ENCODE assay signal across 31 cellular contexts in genomic region chr15:55707523-55707922, GRCh38. TPM values are rescaled to one million over a fixed set of nuclear protein-coding genes. Genes with fewer than 3 reads are reported as not detected.
"Had no signal": no experiment of that assay in that cellular context is flagged by ENCODE, and none has a peak within 500 bp of the region (broad histone marks: within the 10 kb centered on the region; RNA-seq: fewer than 3 reads in every experiment).

No MANE protein-coding gene starts in this region.

- H3K27me3 ChIP-seq: breast epithelium, esophagus squamous epithelium, neutrophil, right lobe of liver, testis had no signal

- DNase-seq: activated CD4-positive, alpha-beta memory T cell treated with anti-CD3 and anti-CD28 coated beads for 36 hours; activated CD4-positive, alpha-beta T cell treated with anti-CD3 and anti-CD28 coated beads, Interleukin-2, amount 10 ng/mL, durations not matched to agents 24 days and 14 days; activated CD4-positive, CD25-positive, alpha-beta regulatory T cell treated with anti-CD3 and anti-CD28 coated beads, Interleukin-2, amount 50 U/mL, for 72 hours; activated CD8-positive, alpha-beta memory T cell treated with anti-CD3 and anti-CD28 coated beads, Interleukin-2, amount 50 U/mL, for 48 hours; activated naive CD8-positive, alpha-beta T cell treated with anti-CD3 and anti-CD28 coated beads, Interleukin-2, amount 50 U/mL, for 24 hours; activated T-cell treated with anti-CD3 and anti-CD28 coated beads, Interleukin-2, amount 50 U/mL, for 4 hours; dermis blood vessel endothelial cell; effector CD4-positive, alpha-beta T cell; esophagus squamous epithelium; foreskin melanocyte; islet precursor cell; left ventricle myocardium superior; mucosa of descending colon; right lobe of liver; stimulated activated CD4-positive, alpha-beta T cell treated with anti-CD3 and anti-CD28 coated beads, Interleukin-2, amount 100 ng/mL, for 48 hours; stimulated activated naive CD8-positive, alpha-beta T cell treated with anti-CD3 and anti-CD28 coated beads, Interleukin-15, Interleukin-2, amounts not matched to agents 100 U/mL and 50 U/mL, for 24 hours; T-helper 9 cell; testis; trophoblast cell had no signal

- H3K4me3 Mint-ChIP-seq: activated CD4-positive, alpha-beta memory T cell treated with anti-CD3 and anti-CD28 coated beads for 36 hours; activated CD4-positive, alpha-beta T cell treated with anti-CD3 and anti-CD28 coated beads, Interleukin-2, amount 10 ng/mL, durations not matched to agents 24 days and 14 days; activated naive CD4-positive, alpha-beta T cell treated with anti-CD3 and anti-CD28 coated beads, Interleukin-2, amount 50 U/mL, for 24 hours; activated naive CD8-positive, alpha-beta T cell treated with anti-CD3 and anti-CD28 coated beads, Interleukin-2, amount 50 U/mL, for 24 hours; activated T-cell treated with anti-CD3 and anti-CD28 coated beads, Interleukin-2, amount 50 U/mL, for 4 hours; activated T-helper 17 cell treated with anti-CD3 and anti-CD28 coated beads, Interleukin-2, amount 50 U/mL, for 72 hours; natural killer cell treated with Interleukin-12 subunit alpha and Interleukin-12 subunit beta and Interleukin-15 and Interleukin-18, amount 100 ng/mL, for 72 hours had no signal

- FAIRE-seq: colon, endometrium, TTC549, urothelium cell line had no signal

- H3K36me3 ChIP-seq: breast epithelium, esophagus squamous epithelium, neutrophil, right lobe of liver had no signal

- H3K36me3 Mint-ChIP-seq: activated CD4-positive, alpha-beta memory T cell treated with anti-CD3 and anti-CD28 coated beads for 36 hours; activated naive CD4-positive, alpha-beta T cell treated with anti-CD3 and anti-CD28 coated beads, Interleukin-2, amount 50 U/mL, for 24 hours; natural killer cell treated with Interleukin-12 subunit alpha and Interleukin-12 subunit beta and Interleukin-15 and Interleukin-18, amount 100 ng/mL, for 72 hours had no signal

- H3K27ac Mint-ChIP-seq: activated CD4-positive, alpha-beta memory T cell treated with anti-CD3 and anti-CD28 coated beads for 36 hours; activated CD4-positive, alpha-beta T cell treated with anti-CD3 and anti-CD28 coated beads, Interleukin-2, amount 10 ng/mL, durations not matched to agents 24 days and 14 days; activated naive CD4-positive, alpha-beta T cell treated with anti-CD3 and anti-CD28 coated beads, Interleukin-2, amount 50 U/mL, for 24 hours; activated naive CD8-positive, alpha-beta T cell treated with anti-CD3 and anti-CD28 coated beads, Interleukin-2, amount 50 U/mL, for 24 hours; activated T-helper 17 cell treated with anti-CD3 and anti-CD28 coated beads, Interleukin-2, amount 50 U/mL, for 72 hours; natural killer cell treated with Interleukin-12 subunit alpha and Interleukin-12 subunit beta and Interleukin-15 and Interleukin-18, amount 100 ng/mL, for 72 hours had no signal

- H3K4me3 ChIP-seq: breast epithelium, esophagus squamous epithelium, mucosa of descending colon, right lobe of liver, testis had no signal

- ATAC-seq: activated naive CD8-positive, alpha-beta T cell treated with anti-CD3 and anti-CD28 coated beads, Interleukin-2, amount 50 U/mL, for 24 hours; activated T-cell treated with anti-CD3 and anti-CD28 coated beads, Interleukin-2, amount 50 U/mL, for 4 hours; activated T-helper 17 cell treated with anti-CD3 and anti-CD28 coated beads, Interleukin-2, amount 50 U/mL, for 72 hours; left ventricle myocardium superior; mucosa of descending colon; natural killer cell treated with Interleukin-12 subunit alpha and Interleukin-12 subunit beta and Interleukin-15 and Interleukin-18, amount 100 ng/mL, for 72 hours; right lobe of liver; stimulated activated naive CD8-positive, alpha-beta T cell treated with anti-CD3 and anti-CD28 coated beads, Interleukin-15, Interleukin-2, amounts not matched to agents 100 U/mL and 50 U/mL, for 24 hours had no signal

- H3K9me3 Mint-ChIP-seq: activated CD4-positive, alpha-beta memory T cell treated with anti-CD3 and anti-CD28 coated beads for 36 hours; activated CD4-positive, alpha-beta T cell treated with anti-CD3 and anti-CD28 coated beads, Interleukin-2, amount 10 ng/mL, durations not matched to agents 24 days and 14 days; activated naive CD4-positive, alpha-beta T cell treated with anti-CD3 and anti-CD28 coated beads, Interleukin-2, amount 50 U/mL, for 24 hours; activated naive CD8-positive, alpha-beta T cell treated with anti-CD3 and anti-CD28 coated beads, Interleukin-2, amount 50 U/mL, for 24 hours; activated T-cell treated with anti-CD3 and anti-CD28 coated beads, Interleukin-2, amount 50 U/mL, for 4 hours; activated T-helper 17 cell treated with anti-CD3 and anti-CD28 coated beads, Interleukin-2, amount 50 U/mL, for 72 hours; natural killer cell treated with Interleukin-12 subunit alpha and Interleukin-12 subunit beta and Interleukin-15 and Interleukin-18, amount 100 ng/mL, for 72 hours had no signal

- H3K27me3 Mint-ChIP-seq: progenitor cell of endocrine pancreas had no signal

- H3K4me1 ChIP-seq: breast epithelium, esophagus squamous epithelium, right lobe of liver, testis had no signal

- H3K4me1 Mint-ChIP-seq: activated CD4-positive, alpha-beta T cell treated with anti-CD3 and anti-CD28 coated beads, Interleukin-2, amount 10 ng/mL, durations not matched to agents 24 days and 14 days; activated naive CD4-positive, alpha-beta T cell treated with anti-CD3 and anti-CD28 coated beads, Interleukin-2, amount 50 U/mL, for 24 hours; activated T-helper 17 cell treated with anti-CD3 and anti-CD28 coated beads, Interleukin-2, amount 50 U/mL, for 72 hours had no signal

- H3K9me3 ChIP-seq: breast epithelium, esophagus squamous epithelium, mucosa of descending colon, neutrophil, right lobe of liver, testis had no signal

- H3K27ac ChIP-seq: breast epithelium, epithelial cell of prostate, esophagus squamous epithelium, neutrophil, right lobe of liver, testis, VCaP had no signal

RNA-seq across cellular contexts. Expression of gene PRTG, which starts 35.4 kb away (rescaled TPM):
- total RNA-seq: activated CD4-positive, alpha-beta memory T cell treated with anti-CD3 and anti-CD28 coated beads for 36 hours; activated CD4-positive, alpha-beta T cell treated with anti-CD3 and anti-CD28 coated beads, Interleukin-2, amount 10 ng/mL, durations not matched to agents 24 days and 14 days; activated T-cell treated with anti-CD3 and anti-CD28 coated beads, Interleukin-2, amount 50 U/mL, for 4 hours; activated T-helper 17 cell treated with anti-CD3 and anti-CD28 coated beads, Interleukin-2, amount 50 U/mL, for 72 hours; natural killer cell treated with Interleukin-12 subunit alpha and Interleukin-12 subunit beta and Interleukin-15 and Interleukin-18, amount 100 ng/mL, for 72 hours had no signal
